ENCODE assay signal across 1 cellular context in the genomic region with DNA sequence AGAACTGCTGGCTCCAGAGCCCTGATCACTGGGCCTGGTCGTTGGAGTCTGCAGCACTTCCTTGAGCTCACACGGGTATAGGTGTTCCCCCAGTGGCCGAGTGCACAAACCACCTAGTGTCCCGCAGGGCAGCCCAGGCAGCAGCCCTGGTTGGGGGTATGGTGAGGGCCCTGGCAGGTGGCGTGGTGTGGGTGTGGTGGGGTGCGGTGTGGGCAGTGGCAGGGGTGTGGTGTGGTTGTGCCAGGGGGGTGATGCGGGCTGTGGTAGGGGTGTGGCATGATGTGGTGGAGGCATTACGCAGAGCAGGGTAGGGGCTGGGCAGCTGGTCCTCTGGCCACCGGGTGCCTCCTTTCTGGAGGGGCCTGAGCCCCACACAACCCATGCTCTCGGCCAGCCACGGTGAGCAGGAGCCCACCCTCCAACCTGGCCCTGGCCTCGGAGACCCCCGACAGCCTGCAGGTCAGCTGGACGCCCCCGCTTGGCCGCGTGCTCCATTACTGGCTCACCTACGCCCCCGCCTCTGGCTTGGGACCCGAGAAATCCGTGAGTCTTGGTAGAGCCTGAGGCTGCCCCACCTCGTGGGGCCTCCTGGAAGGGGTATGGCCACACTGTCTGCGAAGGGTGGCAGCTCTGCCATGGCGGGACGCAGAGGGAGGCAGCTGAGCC.
TF ChIP-seq lines count a peak whose summit lies in the region.

No MANE protein-coding gene starts in this region.

TF ChIP-seq in HEK293, 187 proteins besides CTCF, POLR2A, EP300 and RAD21 (continued from another document):
- TF ChIP-seq, protein P1, sequence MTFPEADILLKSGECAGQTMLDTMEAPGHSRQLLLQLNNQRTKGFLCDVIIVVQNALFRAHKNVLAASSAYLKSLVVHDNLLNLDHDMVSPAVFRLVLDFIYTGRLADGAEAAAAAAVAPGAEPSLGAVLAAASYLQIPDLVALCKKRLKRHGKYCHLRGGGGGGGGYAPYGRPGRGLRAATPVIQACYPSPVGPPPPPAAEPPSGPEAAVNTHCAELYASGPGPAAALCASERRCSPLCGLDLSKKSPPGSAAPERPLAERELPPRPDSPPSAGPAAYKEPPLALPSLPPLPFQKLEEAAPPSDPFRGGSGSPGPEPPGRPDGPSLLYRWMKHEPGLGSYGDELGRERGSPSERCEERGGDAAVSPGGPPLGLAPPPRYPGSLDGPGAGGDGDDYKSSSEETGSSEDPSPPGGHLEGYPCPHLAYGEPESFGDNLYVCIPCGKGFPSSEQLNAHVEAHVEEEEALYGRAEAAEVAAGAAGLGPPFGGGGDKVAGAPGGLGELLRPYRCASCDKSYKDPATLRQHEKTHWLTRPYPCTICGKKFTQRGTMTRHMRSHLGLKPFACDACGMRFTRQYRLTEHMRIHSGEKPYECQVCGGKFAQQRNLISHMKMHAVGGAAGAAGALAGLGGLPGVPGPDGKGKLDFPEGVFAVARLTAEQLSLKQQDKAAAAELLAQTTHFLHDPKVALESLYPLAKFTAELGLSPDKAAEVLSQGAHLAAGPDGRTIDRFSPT (tag by site-specific recombination; IDR thresholded peaks at IDR 0.05) = peak; percentile 47; the same call in 1 of the 2 replicates
- TF ChIP-seq ZNF555 (tag by site-specific recombination; conservative IDR thresholded peaks at IDR 0.05) (no peak), ZNF266 (tag by site-specific recombination; IDR thresholded peaks at IDR 0.05; ENCODE audit: low read depth) (no peak)
- TF ChIP-seq, protein P2, sequence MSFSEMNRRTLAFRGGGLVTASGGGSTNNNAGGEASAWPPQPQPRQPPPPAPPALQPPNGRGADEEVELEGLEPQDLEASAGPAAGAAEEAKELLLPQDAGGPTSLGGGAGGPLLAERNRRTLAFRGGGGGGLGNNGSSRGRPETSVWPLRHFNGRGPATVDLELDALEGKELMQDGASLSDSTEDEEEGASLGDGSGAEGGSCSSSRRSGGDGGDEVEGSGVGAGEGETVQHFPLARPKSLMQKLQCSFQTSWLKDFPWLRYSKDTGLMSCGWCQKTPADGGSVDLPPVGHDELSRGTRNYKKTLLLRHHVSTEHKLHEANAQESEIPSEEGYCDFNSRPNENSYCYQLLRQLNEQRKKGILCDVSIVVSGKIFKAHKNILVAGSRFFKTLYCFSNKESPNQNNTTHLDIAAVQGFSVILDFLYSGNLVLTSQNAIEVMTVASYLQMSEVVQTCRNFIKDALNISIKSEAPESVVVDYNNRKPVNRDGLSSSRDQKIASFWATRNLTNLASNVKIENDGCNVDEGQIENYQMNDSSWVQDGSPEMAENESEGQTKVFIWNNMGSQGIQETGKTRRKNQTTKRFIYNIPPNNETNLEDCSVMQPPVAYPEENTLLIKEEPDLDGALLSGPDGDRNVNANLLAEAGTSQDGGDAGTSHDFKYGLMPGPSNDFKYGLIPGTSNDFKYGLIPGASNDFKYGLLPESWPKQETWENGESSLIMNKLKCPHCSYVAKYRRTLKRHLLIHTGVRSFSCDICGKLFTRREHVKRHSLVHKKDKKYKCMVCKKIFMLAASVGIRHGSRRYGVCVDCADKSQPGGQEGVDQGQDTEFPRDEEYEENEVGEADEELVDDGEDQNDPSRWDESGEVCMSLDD (tag by site-specific recombination; IDR thresholded peaks at IDR 0.05) = no peak
TF ChIP-seq in HEK293: peak in this region for 7.
